Comparison of ENCODE assay signal across 8 cellular contexts in genomic region chr1:221254813-221255212, GRCh38.
"Had no signal": no experiment of that assay in that cellular context is flagged by ENCODE, and none has a peak within 500 bp of the region (broad histone marks: within the 10 kb centered on the region; RNA-seq: fewer than 3 reads in every experiment).

No MANE protein-coding gene starts in this region.

- H3K36me3 ChIP-seq: HAP-1 had no signal

- H3K9me3 ChIP-seq: HAP-1 had no signal

- H3K4me2 ChIP-seq: GM23338, KMS-11 had no signal

- H3K4me3 ChIP-seq: GM23338, HAP-1 had no signal

- H3K9ac ChIP-seq: KMS-11 had no signal

- H3K4me1 ChIP-seq: HAP-1 had no signal

- DNase-seq: H7, Karpas-422, KBM-7 had no signal

- ATAC-seq: GM23338, HCT116 had no signal

- H2AFZ ChIP-seq: GM23338 had no signal

- FAIRE-seq: HTR-8/SVneo had no signal

- H3K27ac ChIP-seq: KMS-11 had no signal
